In the genomic region with DNA sequence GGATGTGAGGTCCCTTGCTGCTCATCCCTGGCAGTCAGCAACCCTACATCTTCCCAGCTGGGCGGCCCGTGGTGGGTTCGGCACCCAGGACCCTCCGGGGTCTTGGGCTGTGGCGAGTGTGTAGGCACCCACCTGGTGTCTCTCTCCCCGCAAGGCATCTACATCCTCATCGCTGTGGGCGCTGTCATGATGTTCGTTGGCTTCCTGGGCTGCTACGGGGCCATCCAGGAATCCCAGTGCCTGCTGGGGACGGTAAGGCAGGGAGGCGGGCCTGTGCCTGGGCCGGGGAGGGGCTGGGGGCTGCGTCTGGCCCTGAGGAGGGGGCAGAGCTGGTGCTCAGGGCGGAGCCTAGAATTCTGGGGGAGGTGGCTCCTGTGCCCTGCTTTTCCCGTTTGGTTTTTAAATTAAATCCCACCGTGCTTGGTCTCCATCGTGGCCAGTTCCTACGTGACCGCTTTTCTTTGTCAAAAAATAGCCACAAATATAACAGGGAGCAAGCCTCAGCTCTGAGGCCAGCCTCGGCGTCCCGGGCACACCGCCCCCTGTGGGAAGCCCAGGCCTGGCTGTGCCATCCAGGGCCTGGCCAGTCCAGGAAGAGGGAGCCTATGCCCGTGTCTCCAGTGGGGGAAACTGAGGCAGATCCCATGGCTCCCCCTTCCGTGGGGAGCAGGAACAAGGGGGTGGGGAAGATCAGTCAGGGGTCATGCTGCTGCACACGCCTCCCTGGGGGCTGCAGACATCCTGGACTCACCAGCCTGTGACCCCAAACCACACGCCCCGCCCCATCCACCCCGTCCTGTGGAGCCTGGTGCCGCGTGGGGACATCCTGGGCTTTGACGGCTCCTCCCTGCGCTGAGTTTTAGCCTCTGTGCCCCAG, we compare ENCODE assay signal across 25 cellular contexts. TPM values are rescaled to one million over a fixed set of nuclear protein-coding genes. Genes with fewer than 3 reads are reported as not detected.
DNase-seq lines count a peak whose midpoint lies in the region; TF ChIP-seq lines count a peak whose summit lies in the region.
"Had no signal": no experiment of that assay in that cellular context is flagged by ENCODE, and none has a peak within 500 bp of the region (broad histone marks: within the 10 kb centered on the region; RNA-seq: fewer than 3 reads in every experiment).

No MANE protein-coding gene starts in this region.

- H3K36me3 ChIP-seq in Peyer's patch (peaks cover 0 to 53% (median 0%) of the 10 kb centered on the region in 3 donors), endodermal cell (ENCODE audit: control insufficient read depth, insufficient read depth, low read length) (peaks cover 25% of the 10 kb centered on the region), stomach (peaks cover 58 to 90% (median 86%) of the 10 kb centered on the region in 4 donors), trophoblast cell (ENCODE audit: control insufficient read depth in 1 of 2, insufficient read depth in 2 of 2, low read length in 2 of 2) (peaks cover 60 to 70% of the 10 kb centered on the region in 2 experiments)
- H3K36me3 ChIP-seq: ovary had no signal

- no peak overlapping the region for H3K4me2 ChIP-seq in trophoblast cell (ENCODE audit: low read length)

- TF ChIP-seq EP300 in stomach (IDR thresholded peaks at IDR 0.05), result no peak

- TF ChIP-seq POLR2A in Peyer's patch (IDR thresholded peaks at IDR 0.05) (no peak), stomach (IDR thresholded peaks at IDR 0.05) (no peak)

- intact Hi-C loops in stomach (cut with DNase I; ENCODE audit: low total_unique reads), result no loop called here

- H2AK5ac ChIP-seq in trophoblast cell (ENCODE audit: low read length), result no peak overlapping the region

- DNase-seq in Peyer's patch (peak in 2 of 3 donors; percentile 85 to 88), endodermal cell (no peak), stomach (no peak), superior temporal gyrus (ENCODE audit: extremely low spot score) (no peak), islet precursor cell (no peak), NCI-H345 treated with DMSO at 0.1 percent for 48 hours (lab: John Stamatoyannopoulos, UW; ENCODE audit: unreplicated experiment) (no peak), trophoblast cell (no peak)
- DNase-seq: activated CD8-positive, alpha-beta memory T cell treated with anti-CD3 and anti-CD28 coated beads for 24 hours; GM23248; heart left ventricle; immature natural killer cell; lower lobe of right lung; NCI-H2029 treated with DMSO at 0.1 percent for 48 hours; NCI-H510A treated with DMSO at 0.1 percent for 48 hours; ovary; stimulated activated CD4-positive, alpha-beta T cell treated with anti-CD3 and anti-CD28 coated beads, Interleukin-2, amount 100 ng/mL, for 48 hours; substantia nigra; T-helper 1 cell; WERI-Rb-1 had no signal

- no peaks in the 10 kb centered on the region for H3K9me3 Mint-ChIP-seq in endodermal cell
- H3K9me3 Mint-ChIP-seq: activated T-helper 1 cell treated with anti-CD3 and anti-CD28 coated beads, Interleukin-12 subunit alpha, Interleukin-12 subunit beta, Interleukin-2, Interleukin-4 antibody, amounts not matched to agents 30 ng/mL and 10 ng/mL and 1 ng/mL, durations not matched to agents 14 hours and 24 hours and 36 hours; immature natural killer cell had no signal

- no peaks in the 10 kb centered on the region for H3K27me3 Mint-ChIP-seq in endodermal cell (ENCODE audit: insufficient read depth)

- H3K27ac ChIP-seq in Peyer's patch, result peak overlapping the region in 2 of 4 donors; percentile 16 to 77
- no peak overlapping the region for H3K27ac ChIP-seq in endodermal cell (ENCODE audit: low read depth, low read length)
- peak overlapping the region in 3 of 5 donors; percentile 10 to 99 (median 80) for H3K27ac ChIP-seq in stomach
- no peak overlapping the region for H3K27ac ChIP-seq in trophoblast cell (ENCODE audit: low read depth, low read length)
- H3K27ac ChIP-seq: cardiac muscle cell, GM23248, lower lobe of right lung, ovary, WERI-Rb-1 had no signal

- H3K27me3 ChIP-seq in Peyer's patch, result no peaks in the 10 kb centered on the region
- no peaks in the 10 kb centered on the region for H3K27me3 ChIP-seq in endodermal cell (ENCODE audit: control insufficient read depth, insufficient read depth, low read length, poor library complexity, severe bottlenecking)
- H3K27me3 ChIP-seq in stomach, result no peaks in the 10 kb centered on the region
- H3K27me3 ChIP-seq in trophoblast cell (ENCODE audit: insufficient read depth, low read length), result no peaks in the 10 kb centered on the region
- H3K27me3 ChIP-seq: cardiac muscle cell, heart left ventricle, ovary had no signal

- no peak overlapping the region for H3K18ac ChIP-seq in trophoblast cell (ENCODE audit: low read length)

- H2BK120ac ChIP-seq in trophoblast cell (ENCODE audit: insufficient read depth, low read length, poor library complexity), result no peak overlapping the region

- H3K4me3 ChIP-seq in GM12875 (ENCODE audit: low read depth, low read length) (no peak overlapping the region), Peyer's patch (peak overlapping the region in 1 of 4 donors; percentile 6), endodermal cell (ENCODE audit: low read length) (no peak overlapping the region), stomach (no peak overlapping the region), trophoblast cell (ENCODE audit: low read depth, low read length) (no peak overlapping the region)
- H3K4me3 ChIP-seq: cardiac muscle cell, GM23248, heart left ventricle, lower lobe of right lung, ovary had no signal

- peaks cover 27% of the 10 kb centered on the region for H3K36me3 Mint-ChIP-seq in endodermal cell (ENCODE audit: low read depth)

- H3K23ac ChIP-seq in trophoblast cell (ENCODE audit: low read length), result no peak overlapping the region

- H4K91ac ChIP-seq in trophoblast cell (ENCODE audit: low read depth, low read length), result no peak overlapping the region

- H3K9me3 ChIP-seq in Peyer's patch (no peaks in the 10 kb centered on the region), endodermal cell (ENCODE audit: control insufficient read depth, low read length) (no peaks in the 10 kb centered on the region), stomach (no peaks in the 10 kb centered on the region), trophoblast cell (ENCODE audit: insufficient read depth, low read depth, low read length) (peaks cover 3% of the 10 kb centered on the region)
- H3K9me3 ChIP-seq: heart left ventricle, lower lobe of right lung, ovary had no signal

- no peak overlapping the region for H3K4me3 Mint-ChIP-seq in endodermal cell
- H3K4me3 Mint-ChIP-seq: activated T-helper 1 cell treated with anti-CD3 and anti-CD28 coated beads, Interleukin-12 subunit alpha, Interleukin-12 subunit beta, Interleukin-2, Interleukin-4 antibody, amounts not matched to agents 30 ng/mL and 10 ng/mL and 1 ng/mL, durations not matched to agents 14 hours and 24 hours and 36 hours; immature natural killer cell had no signal

- H3K27ac Mint-ChIP-seq in endodermal cell, result no peak overlapping the region
- H3K27ac Mint-ChIP-seq: activated T-helper 1 cell treated with anti-CD3 and anti-CD28 coated beads, Interleukin-12 subunit alpha, Interleukin-12 subunit beta, Interleukin-2, Interleukin-4 antibody, amounts not matched to agents 30 ng/mL and 10 ng/mL and 1 ng/mL, durations not matched to agents 14 hours and 24 hours and 36 hours; immature natural killer cell had no signal

- H4K8ac ChIP-seq in trophoblast cell (ENCODE audit: low read depth, low read length), result no peak overlapping the region

- H3K9ac ChIP-seq in endodermal cell (ENCODE audit: extremely low read depth, low read length, poor library complexity, severe bottlenecking) (no peak overlapping the region), trophoblast cell (ENCODE audit: low read length) (no peak overlapping the region)
- H3K9ac ChIP-seq: GM23248 had no signal

- H3K79me1 ChIP-seq in trophoblast cell (ENCODE audit: low read length), result no peaks in the 10 kb centered on the region

- H4K12ac ChIP-seq in trophoblast cell (ENCODE audit: low read depth, low read length), result no peak overlapping the region

- H3K4me1 ChIP-seq in Peyer's patch (peaks cover 0 to 48% (median 32%) of the 10 kb centered on the region in 4 donors), endodermal cell (ENCODE audit: control insufficient read depth, insufficient read depth, low read length) (no peaks in the 10 kb centered on the region), stomach (peaks cover 26 to 67% (median 47%) of the 10 kb centered on the region in 4 donors), trophoblast cell (ENCODE audit: control insufficient read depth in 1 of 2, insufficient read depth in 2 of 2, low read length in 2 of 2) (peaks cover 2 to 3% of the 10 kb centered on the region in 2 experiments)

- H2BK5ac ChIP-seq in trophoblast cell (ENCODE audit: low read depth, low read length, poor library complexity), result no peak overlapping the region

- no peaks in the 10 kb centered on the region for H3K4me1 Mint-ChIP-seq in endodermal cell

- no peak overlapping the region for H2AFZ ChIP-seq in trophoblast cell (ENCODE audit: insufficient read depth, low read length, poor library complexity)
- H2AFZ ChIP-seq: GM23248 had no signal

- H3K14ac ChIP-seq in trophoblast cell (ENCODE audit: low read length), result no peak overlapping the region

- WGBS in endodermal cell (ENCODE audit: insufficient coverage in 1 of 2, insufficient read length in 1 of 2), 2 experiments, result 88 to 89% methylated on average over 18 to 34 of the region's 34 CpGs
- WGBS in stomach, 5 donors, result 78 to 84% (median 81%) methylated on average over 28 to 34 of the region's 34 CpGs
- no CpG with 5 or more reads among the region's 34 CpGs for WGBS in trophoblast cell (ENCODE audit: extremely low coverage, insufficient coverage, insufficient read length)

- TF ChIP-seq CTCF in GM12875 (IDR thresholded peaks at IDR 0.05; ENCODE audit: borderline replicate concordance, insufficient read depth, low read depth, low read length) (peak; percentile 18; the same call in 1 of the 2 replicates), Peyer's patch (IDR thresholded peaks at IDR 0.05) (no peak), endodermal cell (conservative IDR thresholded peaks at IDR 0.05) (peak; percentile 25), stomach (IDR thresholded peaks at IDR 0.05) (no peak)

- no peaks in the 10 kb centered on the region for H3K79me2 ChIP-seq in trophoblast cell (ENCODE audit: control insufficient read depth, insufficient read depth, low read length, poor library complexity)

- no peak overlapping the region for H2BK12ac ChIP-seq in trophoblast cell (ENCODE audit: low read length)

- H3K4ac ChIP-seq in trophoblast cell (ENCODE audit: low read depth, low read length), result no peak overlapping the region

RNA-seq across cellular contexts. Expression of a gene that starts 6.4 kb away (rescaled TPM):
- total RNA-seq in Peyer's patch (10 to 100 TPM; 16.5 to 40.2 (median 34.1) TPM), endodermal cell (10 to 100 TPM; 47.2 to 51.1 TPM), stomach (100 to 1,000 TPM in 1 of 5 donors, 10 to 100 TPM in 3, 1 to 10 TPM in 1; 9.4 to 147 (median 44.2) TPM)
- polyA plus RNA-seq in endodermal cell (2013, experiment 1 of 2), result 27.2 TPM
- polyA plus RNA-seq in endodermal cell (2013, experiment 2 of 2), result 25.0 TPM
- polyA plus RNA-seq in stomach, result 10 to 100 TPM; 51.5 to 65.3 (median 54.9) TPM
- polyA plus RNA-seq in trophoblast cell (2013), result 87.7 and 88.6 TPM in 2 replicates

RNA-seq across cellular contexts. Expression of a gene that starts 17.1 kb away (rescaled TPM):
- total RNA-seq in Peyer's patch, result 100 to 1,000 TPM in 2 of 4 donors, 10 to 100 TPM in 2; 49.2 to 124 (median 100) TPM
- total RNA-seq in endodermal cell, result 100 to 1,000 TPM; 275 to 331 TPM
- 204 TPM for polyA plus RNA-seq in endodermal cell (2013, experiment 1 of 2)
- polyA plus RNA-seq in endodermal cell (2013, experiment 2 of 2), result 188 TPM
- 100 to 1,000 TPM; 218 to 263 (median 227) TPM for total RNA-seq in stomach
- polyA plus RNA-seq in stomach, result 100 to 1,000 TPM in 2 of 3 donors, 10 to 100 TPM in 1; 95.0 to 327 (median 120) TPM
- 242 and 246 TPM in 2 replicates for polyA plus RNA-seq in trophoblast cell (2013)

RNA-seq across cellular contexts. Expression of a gene that starts 50.1 kb away (rescaled TPM):
- total RNA-seq in Peyer's patch (10 to 100 TPM in 3 of 4 donors, 1 to 10 TPM in 1; 8.1 to 24.2 (median 16.3) TPM), endodermal cell (under 1 TPM; 0.11 TPM), stomach (10 to 100 TPM in 1 of 5 donors, under 1 TPM in 3, not detected in 1; 0.43 to 11.6 (median 0.50) TPM)
- polyA plus RNA-seq in endodermal cell (2013, experiment 1 of 2), result 0.18 TPM
- 0.08 TPM for polyA plus RNA-seq in endodermal cell (2013, experiment 2 of 2)
- under 1 TPM; 0.15 to 0.61 (median 0.31) TPM for polyA plus RNA-seq in stomach
- polyA plus RNA-seq in trophoblast cell (2013), result 0.03 and 0.04 TPM in 2 replicates
- total RNA-seq: activated T-helper 1 cell treated with anti-CD3 and anti-CD28 coated beads, Interleukin-12 subunit alpha, Interleukin-12 subunit beta, Interleukin-2, Interleukin-4 antibody, amounts not matched to agents 30 ng/mL and 10 ng/mL and 1 ng/mL, durations not matched to agents 14 hours and 24 hours and 36 hours; G401; GM23248; heart left ventricle; lower lobe of right lung; myocyte; Right ventricle myocardium inferior had no signal
- polyA plus RNA-seq: GM23248, heart left ventricle, immature natural killer cell had no signal

RNA-seq across cellular contexts. Expression of a gene that starts 50.6 kb away (rescaled TPM):
- 10 to 100 TPM; 50.6 to 66.4 (median 54.2) TPM for total RNA-seq in Peyer's patch
- 1 to 10 TPM; 1.8 to 3.5 TPM for total RNA-seq in endodermal cell
- 1.0 TPM for polyA plus RNA-seq in endodermal cell (2013, experiment 1 of 2)
- 0.46 TPM for polyA plus RNA-seq in endodermal cell (2013, experiment 2 of 2)
- total RNA-seq in stomach, result 100 to 1,000 TPM in 1 of 5 donors, 10 to 100 TPM in 4; 12.1 to 155 (median 75.9) TPM
- 10 to 100 TPM; 29.3 to 55.8 (median 42.2) TPM for polyA plus RNA-seq in stomach
- 0.53 and 0.64 TPM in 2 replicates for polyA plus RNA-seq in trophoblast cell (2013)
- total RNA-seq: GM23248 had no signal
- polyA plus RNA-seq: GM23248 had no signal

Comparison
In these comparisons a context has a peak if more than half of its experiments do, and no peak if none do; other contexts are left out.
1. CTCF ChIP-seq: peak in GM12875 (single experiment) and endodermal cell (single experiment); none in Peyer's patch (0 of 6) and stomach (0 of 7).
2. DNase-seq: peak in Peyer's patch (2 of 3); none in endodermal cell (single experiment), stomach (single experiment), superior temporal gyrus (single experiment), islet precursor cell (single experiment), NCI-H345 treated with DMSO at 0.1 percent for 48 hours (single experiment) and trophoblast cell (0 of 2).
3. H3K27ac ChIP-seq: peak in stomach (3 of 5); none in endodermal cell (single experiment) and trophoblast cell (single experiment).